Comparison of ENCODE assay signal across 1 cellular context in genomic region chr17:44389723-44390202, GRCh38.
TF ChIP-seq lines count a peak whose summit lies in the region.

No MANE protein-coding gene starts in this region.

TF ChIP-seq in K562, 482 proteins besides CTCF, POLR2A, EP300 and RAD21 (continued from another document and continues in another):
- TF ChIP-seq CEBPZ (IDR thresholded peaks at IDR 0.05; ENCODE audit: borderline replicate concordance, low read depth, low read length) (no peak), RERE (CRISPR knock-in tag; IDR thresholded peaks at IDR 0.05; ENCODE audit: borderline replicate concordance) (no peak), GATA2 (CRISPR knock-in tag; IDR thresholded peaks at IDR 0.05) (peak; percentile 92), TSC22D4 (tag; IDR thresholded peaks at IDR 0.05) (no peak), CBX8 (IDR thresholded peaks at IDR 0.05; ENCODE audit: borderline replicate concordance, extremely low read depth, low read depth, low read length, poor library complexity, severe bottlenecking) (no peak), PHB2 (IDR thresholded peaks at IDR 0.05; ENCODE audit: low read depth) (0 out of 2 replicates have a peak, but pooled peaks have one; percentile 11), LARP7 (IDR thresholded peaks at IDR 0.05) (no peak), MYC (IDR thresholded peaks at IDR 0.05; ENCODE audit: low read depth, low read length) (no peak; the same call in 1 of the 2 replicates), MYC (CRISPR knock-in tag; IDR thresholded peaks at IDR 0.05; ENCODE audit: borderline replicate concordance, low read depth) (no peak), MTA2 (IDR thresholded peaks at IDR 0.05; ENCODE audit: low read depth) (peak; percentile 59), ZNF717 (CRISPR knock-in tag; IDR thresholded peaks at IDR 0.05) (no peak), ATF1 (CRISPR knock-in tag; IDR thresholded peaks at IDR 0.05) (no peak), ATF1 (tag; IDR thresholded peaks at IDR 0.05) (0 out of 2 replicates have a peak, but pooled peaks have one; percentile 11), JUND (IDR thresholded peaks at IDR 0.05; ENCODE audit: borderline replicate concordance, low read depth, low read length) (0 out of 2 replicates have a peak, but pooled peaks have one; percentile 45), JUND (tag; IDR thresholded peaks at IDR 0.05; ENCODE audit: borderline replicate concordance, low read depth, low read length) (peak; percentile 16; the same call in 2 of the 3 replicates), SLC30A9 (CRISPR knock-in tag; IDR thresholded peaks at IDR 0.05) (no peak), ZFP30 (CRISPR knock-in tag; IDR thresholded peaks at IDR 0.05; ENCODE audit: borderline replicate concordance) (no peak), ARNT (IDR thresholded peaks at IDR 0.05) (peak; percentile 54 to 80; a peak in 3 of 4 replicates), SREBF2 (CRISPR knock-in tag; IDR thresholded peaks at IDR 0.05) (no peak), YY1 (IDR thresholded peaks at IDR 0.05; ENCODE audit: borderline replicate concordance in 1 of 3, control insufficient read depth in 1 of 3, extremely low read depth in 1 of 3, insufficient read depth in 3 of 3, insufficient read length in 1 of 3, insufficient replicate concordance in 2 of 3, low read depth in 1 of 3, low read length in 2 of 3) (peak in 2 of 3 experiments; percentile 78 to 92), LCOR (CRISPR knock-in tag; IDR thresholded peaks at IDR 0.05) (peak; percentile 53; the same call in 1 of the 2 replicates), HNRNPH1 (optimal IDR thresholded peaks at IDR 0.05; ENCODE audit: low read depth, low read length) (no peak), SIN3A (IDR thresholded peaks at IDR 0.05; ENCODE audit: borderline replicate concordance in 2 of 2, control insufficient read depth in 1 of 2, low read depth in 2 of 2, low read length in 2 of 2) (0 out of 4 replicates have a peak, but pooled peaks of 1 of the 2 experiments have one; percentile 54), FOS (IDR thresholded peaks at IDR 0.05; ENCODE audit: extremely low read depth, insufficient read length) (no peak), HNRNPK (IDR thresholded peaks at IDR 0.05; ENCODE audit: low read depth, low read length, poor library complexity, severe bottlenecking) (no peak), STAG1 (CRISPR knock-in tag; IDR thresholded peaks at IDR 0.05; ENCODE audit: borderline replicate concordance) (no peak), ZC3H4 (CRISPR knock-in tag; IDR thresholded peaks at IDR 0.05; ENCODE audit: borderline replicate concordance) (no peak), ZBTB2 (IDR thresholded peaks at IDR 0.05) (peak; percentile 59; the same call in 1 of the 2 replicates), NR2C2 (CRISPR knock-in tag; IDR thresholded peaks at IDR 0.05) (no peak), NR2C2 (tag; IDR thresholded peaks at IDR 0.05) (no peak), MTF1 (CRISPR knock-in tag; IDR thresholded peaks at IDR 0.05; ENCODE audit: borderline replicate concordance) (no peak), HDAC3 (IDR thresholded peaks at IDR 0.05; ENCODE audit: borderline replicate concordance, partially characterized antibody) (peak; percentile 54), HDAC1 (IDR thresholded peaks at IDR 0.05) (0 out of 4 replicates have a peak, but pooled peaks have one; percentile 9 to 25), ZNF175 (CRISPR knock-in tag; IDR thresholded peaks at IDR 0.05; ENCODE audit: low read depth) (0 out of 2 replicates have a peak, but pooled peaks have one; percentile 64), TAF7 (tag; IDR thresholded peaks at IDR 0.05) (no peak), NCOA2 (IDR thresholded peaks at IDR 0.05; ENCODE audit: partially characterized antibody in 2 of 2) (no peak), CAMTA2 (CRISPR knock-in tag; conservative IDR thresholded peaks at IDR 0.05) (no peak), FOXJ2 (tag; IDR thresholded peaks at IDR 0.05) (no peak), CCNT2 (IDR thresholded peaks at IDR 0.05; ENCODE audit: borderline replicate concordance, extremely low read depth, insufficient read length, low read depth, low read length) (no peak), CC2D1A (IDR thresholded peaks at IDR 0.05) (peak; percentile 48; the same call in 1 of the 2 replicates), PHF20 (IDR thresholded peaks at IDR 0.05; ENCODE audit: partially characterized antibody) (peak; percentile 20), ZNF282 (CRISPR knock-in tag; IDR thresholded peaks at IDR 0.05) (no peak), RFX1 (IDR thresholded peaks at IDR 0.05) (no peak), TCF7L2 (IDR thresholded peaks at IDR 0.05; ENCODE audit: low read depth, low read length) (no peak), MCM3 (IDR thresholded peaks at IDR 0.05) (no peak), BACH1 (tag; IDR thresholded peaks at IDR 0.05) (no peak; the same call in 1 of the 2 replicates), CTBP1 (IDR thresholded peaks at IDR 0.05; ENCODE audit: borderline replicate concordance) (peak; percentile 82; the same call in 1 of the 2 replicates), CREM (IDR thresholded peaks at IDR 0.05; ENCODE audit: low read depth) (peak; percentile 70), SUPT5H (IDR thresholded peaks at IDR 0.05) (0 out of 2 replicates have a peak, but pooled peaks have one; percentile 21), TEAD4 (IDR thresholded peaks at IDR 0.05; ENCODE audit: low read length) (peak; percentile 93), TEAD4 (CRISPR knock-in tag; IDR thresholded peaks at IDR 0.05; ENCODE audit: borderline replicate concordance) (no peak)
- TF ChIP-seq, protein P1, sequence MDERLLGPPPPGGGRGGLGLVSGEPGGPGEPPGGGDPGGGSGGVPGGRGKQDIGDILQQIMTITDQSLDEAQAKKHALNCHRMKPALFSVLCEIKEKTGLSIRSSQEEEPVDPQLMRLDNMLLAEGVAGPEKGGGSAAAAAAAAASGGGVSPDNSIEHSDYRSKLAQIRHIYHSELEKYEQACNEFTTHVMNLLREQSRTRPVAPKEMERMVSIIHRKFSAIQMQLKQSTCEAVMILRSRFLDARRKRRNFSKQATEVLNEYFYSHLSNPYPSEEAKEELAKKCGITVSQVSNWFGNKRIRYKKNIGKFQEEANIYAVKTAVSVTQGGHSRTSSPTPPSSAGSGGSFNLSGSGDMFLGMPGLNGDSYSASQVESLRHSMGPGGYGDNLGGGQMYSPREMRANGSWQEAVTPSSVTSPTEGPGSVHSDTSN (CRISPR knock-in tag; IDR thresholded peaks at IDR 0.05; ENCODE audit: low read depth), result no peak
- TF ChIP-seq, protein P1 (tag; conservative IDR thresholded peaks at IDR 0.05; ENCODE audit: low read depth), result no peak
- TF ChIP-seq, protein P2, sequence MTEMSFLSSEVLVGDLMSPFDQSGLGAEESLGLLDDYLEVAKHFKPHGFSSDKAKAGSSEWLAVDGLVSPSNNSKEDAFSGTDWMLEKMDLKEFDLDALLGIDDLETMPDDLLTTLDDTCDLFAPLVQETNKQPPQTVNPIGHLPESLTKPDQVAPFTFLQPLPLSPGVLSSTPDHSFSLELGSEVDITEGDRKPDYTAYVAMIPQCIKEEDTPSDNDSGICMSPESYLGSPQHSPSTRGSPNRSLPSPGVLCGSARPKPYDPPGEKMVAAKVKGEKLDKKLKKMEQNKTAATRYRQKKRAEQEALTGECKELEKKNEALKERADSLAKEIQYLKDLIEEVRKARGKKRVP (CRISPR knock-in tag; IDR thresholded peaks at IDR 0.05), result no peak
- TF ChIP-seq, protein P3, sequence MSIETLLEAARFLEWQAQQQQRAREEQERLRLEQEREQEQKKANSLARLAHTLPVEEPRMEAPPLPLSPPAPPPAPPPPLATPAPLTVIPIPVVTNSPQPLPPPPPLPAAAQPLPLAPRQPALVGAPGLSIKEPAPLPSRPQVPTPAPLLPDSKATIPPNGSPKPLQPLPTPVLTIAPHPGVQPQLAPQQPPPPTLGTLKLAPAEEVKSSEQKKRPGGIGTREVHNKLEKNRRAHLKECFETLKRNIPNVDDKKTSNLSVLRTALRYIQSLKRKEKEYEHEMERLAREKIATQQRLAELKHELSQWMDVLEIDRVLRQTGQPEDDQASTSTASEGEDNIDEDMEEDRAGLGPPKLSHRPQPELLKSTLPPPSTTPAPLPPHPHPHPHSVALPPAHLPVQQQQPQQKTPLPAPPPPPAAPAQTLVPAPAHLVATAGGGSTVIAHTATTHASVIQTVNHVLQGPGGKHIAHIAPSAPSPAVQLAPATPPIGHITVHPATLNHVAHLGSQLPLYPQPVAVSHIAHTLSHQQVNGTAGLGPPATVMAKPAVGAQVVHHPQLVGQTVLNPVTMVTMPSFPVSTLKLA (conservative IDR thresholded peaks at IDR 0.05), result peak in 1 of 2 experiments; percentile 57; a peak in 2 of 4 replicates
- TF ChIP-seq, protein P4, sequence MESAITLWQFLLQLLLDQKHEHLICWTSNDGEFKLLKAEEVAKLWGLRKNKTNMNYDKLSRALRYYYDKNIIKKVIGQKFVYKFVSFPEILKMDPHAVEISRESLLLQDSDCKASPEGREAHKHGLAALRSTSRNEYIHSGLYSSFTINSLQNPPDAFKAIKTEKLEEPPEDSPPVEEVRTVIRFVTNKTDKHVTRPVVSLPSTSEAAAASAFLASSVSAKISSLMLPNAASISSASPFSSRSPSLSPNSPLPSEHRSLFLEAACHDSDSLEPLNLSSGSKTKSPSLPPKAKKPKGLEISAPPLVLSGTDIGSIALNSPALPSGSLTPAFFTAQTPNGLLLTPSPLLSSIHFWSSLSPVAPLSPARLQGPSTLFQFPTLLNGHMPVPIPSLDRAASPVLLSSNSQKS (CRISPR knock-in tag; IDR thresholded peaks at IDR 0.05), result no peak
